10 cellular contexts compared by ENCODE assay signal in the genomic region with DNA sequence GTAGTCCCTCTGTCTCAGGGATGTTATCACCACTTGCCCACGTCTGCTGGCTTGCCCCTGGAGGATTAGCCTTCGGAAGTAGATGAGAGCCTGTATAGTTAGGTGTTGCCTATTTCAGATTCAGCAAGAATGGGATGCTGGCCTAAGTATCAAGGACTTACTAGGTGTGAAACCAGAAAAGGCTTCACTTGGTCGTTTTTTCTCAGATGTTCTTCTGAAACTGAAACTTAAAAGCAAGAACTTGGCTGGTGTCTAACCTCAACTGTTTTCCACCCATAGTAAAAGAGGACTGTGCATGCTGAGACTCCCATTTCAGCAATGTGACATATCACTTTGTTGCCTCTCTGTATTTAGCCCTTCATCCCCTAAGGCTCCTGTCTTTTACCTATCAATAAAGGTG.
DNase-seq lines count a peak whose midpoint lies in the region; ATAC-seq and TF ChIP-seq lines count a peak whose summit lies in the region.
"Had no signal": no experiment of that assay in that cellular context is flagged by ENCODE, and none has a peak within 500 bp of the region (broad histone marks: within the 10 kb centered on the region; RNA-seq: fewer than 3 reads in every experiment).

No MANE protein-coding gene starts in this region.

- POLR2A ChIA-PET in CD8-positive, alpha-beta memory T cell (lab: Charles Lee) = no interaction called here

- ATAC-seq in GM19324 (IDR thresholded peaks at IDR 0.05; ENCODE audit: low FRiP score, unreplicated experiment) (peak; percentile 98), HG02763 (IDR thresholded peaks at IDR 0.05; ENCODE audit: unreplicated experiment) (peak; percentile 99), HG03520 (IDR thresholded peaks at IDR 0.05; ENCODE audit: unreplicated experiment) (peak; percentile 99), left lung (no peak)

- H3K27me3 Mint-ChIP-seq in HFFc6 (ENCODE audit: insufficient read depth) = no peaks in the 10 kb centered on the region
- H3K27me3 Mint-ChIP-seq in CD8-positive, alpha-beta memory T cell = no peaks in the 10 kb centered on the region

- H3K36me3 ChIP-seq in GM06990 (ENCODE audit: control insufficient read depth, insufficient read depth, low read length) (no peaks in the 10 kb centered on the region), left lung (no peaks in the 10 kb centered on the region)
- no peaks in the 10 kb centered on the region for H3K36me3 ChIP-seq in CD8-positive, alpha-beta memory T cell (ENCODE audit: insufficient read depth, low read length)

- H3K27ac Mint-ChIP-seq in HFFc6 = no peak overlapping the region
- no peak overlapping the region for H3K27ac Mint-ChIP-seq in CD8-positive, alpha-beta memory T cell

- no peak overlapping the region for H3K4me3 Mint-ChIP-seq in HFFc6
- H3K4me3 Mint-ChIP-seq in CD8-positive, alpha-beta memory T cell = peak overlapping the region in 2 of 7 donors; percentile 17 to 22

- H3K9me3 Mint-ChIP-seq in HFFc6 = peaks cover 5% of the 10 kb centered on the region; the same call in 1 of the 2 replicates
- no peaks in the 10 kb centered on the region for H3K9me3 Mint-ChIP-seq in CD8-positive, alpha-beta memory T cell

- no peaks in the 10 kb centered on the region for H3K36me3 Mint-ChIP-seq in HFFc6 (ENCODE audit: low read depth)
- H3K36me3 Mint-ChIP-seq in CD8-positive, alpha-beta memory T cell = no peaks in the 10 kb centered on the region

- intact Hi-C loops in left lung (cut with DNase I) = no loop called here

- H3K4me1 Mint-ChIP-seq in HFFc6 (ENCODE audit: low read depth) = 0 out of 2 replicates have a peak, but pooled peaks cover 8% of the 10 kb centered on the region
- H3K4me1 Mint-ChIP-seq in CD8-positive, alpha-beta memory T cell = peaks cover 0 to 5% (median 2%) of the 10 kb centered on the region in 3 donors

- no peak for TF ChIP-seq CTCF in GM06990 (IDR thresholded peaks at IDR 0.05; ENCODE audit: insufficient read depth, low read length, poor library complexity, severe bottlenecking)
- TF ChIP-seq CTCF in left lung (IDR thresholded peaks at IDR 0.05) = no peak
- no peak for TF ChIP-seq CTCF in HFFc6 (IDR thresholded peaks at IDR 0.05)

- no peaks in the 10 kb centered on the region for H3K27me3 ChIP-seq in GM06990 (replicated peaks; ENCODE audit: control insufficient read depth, insufficient read depth, low read length)
- no peaks in the 10 kb centered on the region for H3K27me3 ChIP-seq in left lung
- no peaks in the 10 kb centered on the region for H3K27me3 ChIP-seq in CD8-positive, alpha-beta memory T cell (ENCODE audit: insufficient read depth, low read length, poor library complexity, severe bottlenecking)

- CTCF ChIA-PET in CD8-positive, alpha-beta memory T cell (lab: Charles Lee) = no interaction called here

- H3K4me1 ChIP-seq in left lung = no peaks in the 10 kb centered on the region
- no peaks in the 10 kb centered on the region for H3K4me1 ChIP-seq in CD8-positive, alpha-beta memory T cell (ENCODE audit: insufficient read depth, low read length)

- H3K9me3 ChIP-seq in left lung = no peaks in the 10 kb centered on the region
- no peaks in the 10 kb centered on the region for H3K9me3 ChIP-seq in CD8-positive, alpha-beta memory T cell (ENCODE audit: low read length)

- DNase-seq in GM06990 (ENCODE audit: extremely low read depth, insufficient read length) (peak; percentile 41), left lung (no peak), HFFc6 (no peak), NOMO-1 (lab: John Stamatoyannopoulos, UW; ENCODE audit: unreplicated experiment in 2 of 2) (no peak)
- DNase-seq in CD8-positive, alpha-beta memory T cell = no peak
- DNase-seq: NCI-H446; stimulated activated CD4-positive, alpha-beta T cell treated with anti-CD3 and anti-CD28 coated beads, Interleukin-4, amount 100 ng/mL, for 4 hours had no signal

- H3K27ac ChIP-seq in left lung = no peak overlapping the region
- no peak overlapping the region for H3K27ac ChIP-seq in CD8-positive, alpha-beta memory T cell (ENCODE audit: low read depth, low read length)

- no peak overlapping the region for H3K4me3 ChIP-seq in GM06990 (replicated peaks; ENCODE audit: low read depth, low read length)
- H3K4me3 ChIP-seq in left lung = no peak overlapping the region
- no peak overlapping the region for H3K4me3 ChIP-seq in CD8-positive, alpha-beta memory T cell (ENCODE audit: low read length)
